9 cellular contexts compared by ENCODE assay signal in genomic region chr17:41689497-41690299, GRCh38. TPM values are rescaled to one million over a fixed set of nuclear protein-coding genes. Genes with fewer than 3 reads are reported as not detected.
DNase-seq lines count a peak whose midpoint lies in the region; ATAC-seq, FAIRE-seq and TF ChIP-seq lines count a peak whose summit lies in the region.
"Had no signal": no experiment of that assay in that cellular context is flagged by ENCODE, and none has a peak within 500 bp of the region (broad histone marks: within the 10 kb centered on the region; RNA-seq: fewer than 3 reads in every experiment).

No MANE protein-coding gene starts in this region.

- peaks cover 42% of the 10 kb centered on the region for H4K20me1 ChIP-seq in SK-N-SH (ENCODE audit: insufficient read depth)

- H2AFZ ChIP-seq in SK-N-SH (ENCODE audit: low read depth), result no peak overlapping the region

- no peaks in the 10 kb centered on the region for H3K27me3 ChIP-seq in SK-N-SH (ENCODE audit: insufficient read depth)
- no peaks in the 10 kb centered on the region for H3K27me3 ChIP-seq in bronchial epithelial cell (ENCODE audit: control insufficient read depth, insufficient read depth, low read length)
- no peaks in the 10 kb centered on the region for H3K27me3 ChIP-seq in left lung

- peak overlapping the region; percentile 75 to 92 for H3K4me3 ChIP-seq in SK-N-SH (ENCODE audit: low read depth in 2 of 2, low read length in 1 of 2)
- peak overlapping the region; percentile 91 for H3K4me3 ChIP-seq in bronchial epithelial cell (ENCODE audit: low read depth, low read length)
- H3K4me3 ChIP-seq in left lung, result peak overlapping the region; percentile 78 to 80

- no peaks in the 10 kb centered on the region for H3K9me3 Mint-ChIP-seq in stimulated activated memory B cell treated with anti-CD40 and anti-IgM and Interleukin-4, amounts not matched to agents 10 μg/mL and 1 μg/mL and 100 μg/mL, for 72 hours

- intact Hi-C loops in left lung (cut with DNase I), result no loop called here

- peak overlapping the region; percentile 80 for H3K4me2 ChIP-seq in SK-N-SH

- H3K27ac Mint-ChIP-seq in stimulated activated memory B cell treated with anti-CD40 and anti-IgM and Interleukin-4, amounts not matched to agents 10 μg/mL and 1 μg/mL and 100 μg/mL, for 72 hours, result peak overlapping the region; percentile 100

- no peak for ATAC-seq in left lung
- ATAC-seq in stimulated activated memory B cell treated with anti-CD40 and anti-IgM and Interleukin-4, amounts not matched to agents 10 μg/mL and 1 μg/mL and 100 μg/mL, for 72 hours, result no peak
- no peak for ATAC-seq in HG03442 (IDR thresholded peaks at IDR 0.05; ENCODE audit: unreplicated experiment)

- peaks cover 58% of the 10 kb centered on the region for H3F3A ChIP-seq in SK-N-SH (replicated peaks; ENCODE audit: insufficient read depth)

- peaks cover 13 to 15% of the 10 kb centered on the region in 2 experiments for H3K4me1 ChIP-seq in SK-N-SH (ENCODE audit: control insufficient read depth in 1 of 2, insufficient read depth in 2 of 2, low read depth in 1 of 2, low read length in 1 of 2)
- peaks cover 17 to 42% of the 10 kb centered on the region in 2 donors for H3K4me1 ChIP-seq in left lung

- H3K4me1 Mint-ChIP-seq in stimulated activated memory B cell treated with anti-CD40 and anti-IgM and Interleukin-4, amounts not matched to agents 10 μg/mL and 1 μg/mL and 100 μg/mL, for 72 hours, result peaks cover 26% of the 10 kb centered on the region

- no peak for FAIRE-seq in bronchial epithelial cell (lab: Jason Lieb, UNC)

- TF ChIP-seq EP300 in SK-N-SH (IDR thresholded peaks at IDR 0.05; ENCODE audit: borderline replicate concordance in 1 of 2, low read depth in 1 of 2, low read length in 1 of 2), result no peak; a peak in 1 of 4 replicates

- peaks cover 38 to 53% of the 10 kb centered on the region in 2 experiments for H3K36me3 ChIP-seq in SK-N-SH (replicated peaks in 1 of 2; ENCODE audit: control insufficient read depth in 1 of 2, insufficient read depth in 2 of 2, low read length in 1 of 2)
- peaks cover 11% of the 10 kb centered on the region for H3K36me3 ChIP-seq in bronchial epithelial cell (ENCODE audit: control insufficient read depth, insufficient read depth, low read length)
- H3K36me3 ChIP-seq in left lung, result peaks cover 17 to 54% of the 10 kb centered on the region in 2 donors

- H3K9me3 ChIP-seq in SK-N-SH, result no peaks in the 10 kb centered on the region
- H3K9me3 ChIP-seq in left lung, result no peaks in the 10 kb centered on the region

- peaks cover 27% of the 10 kb centered on the region for H3K79me2 ChIP-seq in SK-N-SH (ENCODE audit: insufficient read depth)

- under 1% methylated on average over 25 of the region's 27 CpGs for WGBS in SK-N-SH (ENCODE audit: low lambda C conversion rate)

- CTCF ChIA-PET in SK-N-SH (lab: Yijun Ruan, JAX), result interaction anchor here (0.6 to 18.0 kb wide), 22 partner anchors 10 to 1138 kb away, joined by 3 to 235 read pairs (median 4); partner anchors contain the start of genes HAP1 and P3H4

- TF ChIP-seq CTCF in SK-N-SH (IDR thresholded peaks at IDR 0.05) (peak; percentile 85), bronchial epithelial cell (IDR thresholded peaks at IDR 0.05; ENCODE audit: insufficient read depth, low read length, severe bottlenecking) (peak; percentile 60), left lung (IDR thresholded peaks at IDR 0.05) (peak; percentile 40 to 49)

- no peaks in the 10 kb centered on the region for H3K9me2 ChIP-seq in SK-N-SH

- DNase-seq in COR-L47 (lab: John Stamatoyannopoulos, UW) (peak; percentile 30), HUDEP-2 (lab: John Stamatoyannopoulos, UW; ENCODE audit: unreplicated experiment in 76 of 76) (peak in 53 of 76 experiments; percentile 10 to 70 (median 44)), SK-N-SH (peak; percentile 43), bronchial epithelial cell (ENCODE audit: low read depth) (no peak), left lung (no peak), AG08396 (ENCODE audit: low spot score) (no peak)

- TF ChIP-seq RAD21 in SK-N-SH (IDR thresholded peaks at IDR 0.05; ENCODE audit: low read length), result no peak

- H3K27ac ChIP-seq in SK-N-SH (ENCODE audit: low read depth in 2 of 2, low read length in 1 of 2) (peak overlapping the region; percentile 90 to 100), left lung (peak overlapping the region; percentile 100)

- peaks cover 47% of the 10 kb centered on the region for H3K36me3 Mint-ChIP-seq in stimulated activated memory B cell treated with anti-CD40 and anti-IgM and Interleukin-4, amounts not matched to agents 10 μg/mL and 1 μg/mL and 100 μg/mL, for 72 hours

- POLR2A ChIA-PET in SK-N-SH (lab: Yijun Ruan, JAX), result interaction anchor here (0.5 to 1.9 kb wide), 21 partner anchors 9 to 1339 kb away, joined by 3 to 11 read pairs (median 4); partner anchors contain the start of genes FKBP10, HAP1 and P3H4

- peak overlapping the region; percentile 100 for H3K9ac ChIP-seq in SK-N-SH

- no peaks in the 10 kb centered on the region for H3K27me3 Mint-ChIP-seq in stimulated activated memory B cell treated with anti-CD40 and anti-IgM and Interleukin-4, amounts not matched to agents 10 μg/mL and 1 μg/mL and 100 μg/mL, for 72 hours

- H3K4me3 Mint-ChIP-seq in stimulated activated memory B cell treated with anti-CD40 and anti-IgM and Interleukin-4, amounts not matched to agents 10 μg/mL and 1 μg/mL and 100 μg/mL, for 72 hours, result peak overlapping the region; percentile 94

TF ChIP-seq in SK-N-SH, 30 proteins besides CTCF, POLR2A, EP300 and RAD21 (continues in another document):
- TF ChIP-seq RXRA (IDR thresholded peaks at IDR 0.05; ENCODE audit: borderline replicate concordance, low read depth) (no peak), MXI1 (IDR thresholded peaks at IDR 0.05; ENCODE audit: low read depth, low read length) (peak; percentile 93), SMC3 (IDR thresholded peaks at IDR 0.05; ENCODE audit: low read depth, low read length) (no peak), USF2 (IDR thresholded peaks at IDR 0.05; ENCODE audit: borderline replicate concordance, low read depth, low read length) (no peak), FOSL2 (IDR thresholded peaks at IDR 0.05; ENCODE audit: borderline replicate concordance, low read depth) (no peak), YY1 (IDR thresholded peaks at IDR 0.05; ENCODE audit: low read depth) (no peak), FOXM1 (IDR thresholded peaks at IDR 0.05; ENCODE audit: low read depth) (no peak), TCF12 (IDR thresholded peaks at IDR 0.05) (0 out of 2 replicates have a peak, but pooled peaks have one; percentile 20), ELF1 (IDR thresholded peaks at IDR 0.05) (no peak), TEAD4 (IDR thresholded peaks at IDR 0.05; ENCODE audit: borderline replicate concordance, insufficient read depth) (no peak), POLR2AphosphoS5 (IDR thresholded peaks at IDR 0.05; ENCODE audit: low read depth, low read length) (peak; percentile 7)
- TF ChIP-seq, protein P1, sequence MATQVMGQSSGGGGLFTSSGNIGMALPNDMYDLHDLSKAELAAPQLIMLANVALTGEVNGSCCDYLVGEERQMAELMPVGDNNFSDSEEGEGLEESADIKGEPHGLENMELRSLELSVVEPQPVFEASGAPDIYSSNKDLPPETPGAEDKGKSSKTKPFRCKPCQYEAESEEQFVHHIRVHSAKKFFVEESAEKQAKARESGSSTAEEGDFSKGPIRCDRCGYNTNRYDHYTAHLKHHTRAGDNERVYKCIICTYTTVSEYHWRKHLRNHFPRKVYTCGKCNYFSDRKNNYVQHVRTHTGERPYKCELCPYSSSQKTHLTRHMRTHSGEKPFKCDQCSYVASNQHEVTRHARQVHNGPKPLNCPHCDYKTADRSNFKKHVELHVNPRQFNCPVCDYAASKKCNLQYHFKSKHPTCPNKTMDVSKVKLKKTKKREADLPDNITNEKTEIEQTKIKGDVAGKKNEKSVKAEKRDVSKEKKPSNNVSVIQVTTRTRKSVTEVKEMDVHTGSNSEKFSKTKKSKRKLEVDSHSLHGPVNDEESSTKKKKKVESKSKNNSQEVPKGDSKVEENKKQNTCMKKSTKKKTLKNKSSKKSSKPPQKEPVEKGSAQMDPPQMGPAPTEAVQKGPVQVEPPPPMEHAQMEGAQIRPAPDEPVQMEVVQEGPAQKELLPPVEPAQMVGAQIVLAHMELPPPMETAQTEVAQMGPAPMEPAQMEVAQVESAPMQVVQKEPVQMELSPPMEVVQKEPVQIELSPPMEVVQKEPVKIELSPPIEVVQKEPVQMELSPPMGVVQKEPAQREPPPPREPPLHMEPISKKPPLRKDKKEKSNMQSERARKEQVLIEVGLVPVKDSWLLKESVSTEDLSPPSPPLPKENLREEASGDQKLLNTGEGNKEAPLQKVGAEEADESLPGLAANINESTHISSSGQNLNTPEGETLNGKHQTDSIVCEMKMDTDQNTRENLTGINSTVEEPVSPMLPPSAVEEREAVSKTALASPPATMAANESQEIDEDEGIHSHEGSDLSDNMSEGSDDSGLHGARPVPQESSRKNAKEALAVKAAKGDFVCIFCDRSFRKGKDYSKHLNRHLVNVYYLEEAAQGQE (IDR thresholded peaks at IDR 0.05; ENCODE audit: low read depth, low read length), result no peak

RNA-seq across cellular contexts. Expression of gene EIF1, which starts 1.0 kb away (rescaled TPM):
- 300 and 336 TPM in 2 replicates for polyA plus RNA-seq in SK-N-SH (2012; rRNA removed)
- polyA plus RNA-seq in SK-N-SH (2012; cell fraction: cytosol; rRNA removed), result 360 and 565 TPM in 2 replicates
- polyA plus RNA-seq in SK-N-SH (2012; cell fraction: nucleus; rRNA removed), result 300 and 460 TPM in 2 replicates
- 191 and 204 TPM in 2 replicates for total RNA-seq in bronchial epithelial cell
- total RNA-seq in left lung, result 100 to 1,000 TPM; 728 to 773 TPM

RNA-seq across cellular contexts. Expression of gene GAST, which starts 22.4 kb away (rescaled TPM):
- polyA plus RNA-seq in SK-N-SH (2012; rRNA removed), result not detected in 2 replicates
- not detected in 2 replicates for polyA plus RNA-seq in SK-N-SH (2012; cell fraction: cytosol; rRNA removed)
- not detected in 2 replicates for polyA plus RNA-seq in SK-N-SH (2012; cell fraction: nucleus; rRNA removed)
- total RNA-seq in bronchial epithelial cell, result 0.90 TPM in 1 of 2 replicates, not detected in the other
- total RNA-seq in left lung, result not detected
- total RNA-seq: activated CD8-positive, alpha-beta memory T cell treated with anti-CD3 and anti-CD28 coated beads for 36 hours had no signal

RNA-seq across cellular contexts. Expression of gene HAP1, which starts 44.7 kb away (rescaled TPM):
- polyA plus RNA-seq in SK-N-SH (2012; rRNA removed), result 0.16 and 0.18 TPM in 2 replicates
- polyA plus RNA-seq in SK-N-SH (2012; cell fraction: cytosol; rRNA removed), result 0.04 and 0.05 TPM in 2 replicates
- 1.3 and 1.5 TPM in 2 replicates for polyA plus RNA-seq in SK-N-SH (2012; cell fraction: nucleus; rRNA removed)
- total RNA-seq in bronchial epithelial cell (2.6 and 5.0 TPM in 2 replicates), left lung (under 1 TPM; 0.16 to 0.32 TPM)

Comparison
In these comparisons a context has a peak if more than half of its experiments do, and no peak if none do; other contexts are left out.
1. DNase-seq: peak in COR-L47 (single experiment), HUDEP-2 (53 of 76) and SK-N-SH (single experiment); none in bronchial epithelial cell (single experiment), left lung (0 of 2) and AG08396 (single experiment).
2. Peak in every context shown above with its lines, with median percentiles within 50 percentile points of each other: H3K4me3 ChIP-seq and CTCF ChIP-seq.